In the genomic region with DNA sequence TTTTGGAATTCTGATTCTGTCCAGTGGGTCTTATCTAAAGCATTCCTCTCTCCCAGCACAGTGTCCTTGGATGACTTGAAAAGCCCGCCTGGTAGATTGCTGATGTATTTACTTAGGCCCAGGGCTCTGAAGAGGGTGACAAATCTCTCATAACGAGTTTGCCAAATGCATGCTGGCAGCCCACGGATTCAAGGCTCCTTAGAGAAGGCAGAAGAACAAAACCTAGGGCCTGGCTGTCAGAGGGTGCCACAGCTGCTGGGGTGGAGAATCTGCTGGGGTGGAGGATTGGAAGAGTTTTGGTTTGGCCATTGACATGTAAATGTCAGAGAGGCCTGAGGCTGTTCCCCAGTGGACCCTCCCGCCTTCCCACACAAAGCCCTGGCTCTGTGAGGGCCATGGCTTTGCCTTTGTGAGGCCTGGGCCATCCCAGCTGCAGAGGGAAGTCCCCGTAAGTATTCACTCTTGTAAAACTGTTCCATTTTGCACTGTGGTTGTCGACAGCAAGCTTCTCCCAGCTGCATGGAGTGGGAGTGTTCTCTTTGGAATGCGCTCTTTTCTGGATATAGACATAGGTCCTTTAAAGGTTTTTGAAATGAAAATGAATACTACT, we compare ENCODE assay signal across 10 cellular contexts. TPM values are rescaled to one million over a fixed set of nuclear protein-coding genes. Genes with fewer than 3 reads are reported as not detected.
DNase-seq lines count a peak whose midpoint lies in the region; ATAC-seq lines count a peak whose summit lies in the region.
"Had no signal": no experiment of that assay in that cellular context is flagged by ENCODE, and none has a peak within 500 bp of the region (broad histone marks: within the 10 kb centered on the region; RNA-seq: fewer than 3 reads in every experiment).

No MANE protein-coding gene starts in this region.

- no peaks in the 10 kb centered on the region for H3K79me2 ChIP-seq in GM23248 (ENCODE audit: insufficient read depth)

- H2AFZ ChIP-seq in GM23248, result peak overlapping the region; percentile 38; the same call in 1 of the 2 replicates

- DNase-seq in GM23248 (peak; percentile 41), NT2/D1 (ENCODE audit: low read depth, low spot score) (peak; percentile 78), right cardiac atrium (peak; percentile 63 to 83 (median 73)), putamen (ENCODE audit: low spot score) (peak; percentile 29)
- no peak for DNase-seq in activated T-cell treated with anti-CD3 and anti-CD28 coated beads, Interleukin-2, amount 50 U/mL, for 48 hours
- DNase-seq in stimulated activated CD4-positive, alpha-beta T cell treated with anti-CD3 and anti-CD28 coated beads, Interleukin-15, amount 100 ng/mL, for 24 hours, result no peak
- DNase-seq: foreskin fibroblast had no signal

- WGBS in GM23248 (ENCODE audit: low coverage in 1 of 2, low lambda C conversion rate in 2 of 2, missing lambda C conversion rate in 2 of 2), 2 experiments, result 20 to 22% methylated on average over 7 of the region's 7 CpGs
- 42% methylated on average over 7 of the region's 7 CpGs for WGBS in right cardiac atrium

- H3K9ac ChIP-seq in GM23248, result no peak overlapping the region
- no peak overlapping the region for H3K9ac ChIP-seq in NT2/D1 (ENCODE audit: insufficient read length, low read depth)

- H3K36me3 ChIP-seq in GM23248 (ENCODE audit: low read depth) (no peaks in the 10 kb centered on the region), NT2/D1 (ENCODE audit: insufficient read depth, insufficient read length, low read length) (no peaks in the 10 kb centered on the region)
- H3K36me3 ChIP-seq: breast epithelium had no signal

- H4K20me1 ChIP-seq in GM23248 (ENCODE audit: insufficient read depth), result no peaks in the 10 kb centered on the region

- H3K4me3 ChIP-seq in GM23248, result no peak overlapping the region
- H3K4me3 ChIP-seq in NT2/D1 (ENCODE audit: insufficient read length, low read depth), result no peak overlapping the region
- no peak overlapping the region for H3K4me3 ChIP-seq in right cardiac atrium (ENCODE audit: low read length)
- H3K4me3 ChIP-seq: breast epithelium had no signal

- H3K4me2 ChIP-seq in GM23248 (ENCODE audit: unreplicated experiment), result no peak overlapping the region

- H3K27me3 ChIP-seq in GM23248 (replicated peaks; ENCODE audit: insufficient read depth) (no peaks in the 10 kb centered on the region), NT2/D1 (ENCODE audit: insufficient read depth, insufficient read length) (no peaks in the 10 kb centered on the region), right cardiac atrium (ENCODE audit: control insufficient read depth, insufficient read depth) (no peaks in the 10 kb centered on the region)
- H3K27me3 ChIP-seq: breast epithelium had no signal

- H3K27ac ChIP-seq in GM23248, result no peak overlapping the region
- H3K27ac ChIP-seq in right cardiac atrium (ENCODE audit: low read length), result peak overlapping the region; percentile 94

- intact Hi-C loops in right cardiac atrium (cut with DNase I), result no loop called here

- no peaks in the 10 kb centered on the region for H3K9me2 ChIP-seq in GM23248 (ENCODE audit: insufficient read depth)

- H3K9me3 ChIP-seq in GM23248 (ENCODE audit: low read depth) (no peaks in the 10 kb centered on the region), NT2/D1 (ENCODE audit: insufficient read depth, low read length) (no peaks in the 10 kb centered on the region), right cardiac atrium (ENCODE audit: control insufficient read depth, low read length) (no peaks in the 10 kb centered on the region)
- H3K9me3 ChIP-seq: breast epithelium had no signal

- in situ Hi-C loops in GM23248 (cut with MboI), result no loop called here

- ATAC-seq in right cardiac atrium (peak; percentile 91 to 92), HG02763 (IDR thresholded peaks at IDR 0.05; ENCODE audit: unreplicated experiment) (no peak), GM21723 (IDR thresholded peaks at IDR 0.05; ENCODE audit: unreplicated experiment) (no peak)

- H3F3A ChIP-seq in GM23248 (ENCODE audit: insufficient read depth), result no peaks in the 10 kb centered on the region

- H3K4me1 ChIP-seq in GM23248 (ENCODE audit: insufficient read depth), result peaks cover 18% of the 10 kb centered on the region; the same call in 1 of the 2 replicates
- peaks cover 4% of the 10 kb centered on the region for H3K4me1 ChIP-seq in NT2/D1 (ENCODE audit: insufficient read depth, insufficient read length)
- H3K4me1 ChIP-seq in right cardiac atrium (ENCODE audit: control insufficient read depth, insufficient read depth, low read length), result peaks cover 14% of the 10 kb centered on the region
- H3K4me1 ChIP-seq: breast epithelium had no signal

RNA-seq across cellular contexts. Expression of a gene that starts 50.3 kb away (rescaled TPM):
- total RNA-seq in GM23248 (2014; rRNA removed; shearing (Covaris generic)), result 1.0 and 12.4 TPM in 2 replicates
- 0.54 and 0.58 TPM in 2 replicates for polyA plus RNA-seq in GM23248 (2016; fragmentation: Nextera tagmentation; extraction: Ambion mirVana)
- total RNA-seq in right cardiac atrium, result 10 to 100 TPM; 17.9 to 22.8 (median 21.0) TPM
- polyA plus RNA-seq in right cardiac atrium, result 6.7 TPM

Comparison
In these comparisons a context has a peak if more than half of its experiments do, and no peak if none do; other contexts are left out.
1. DNase-seq: peak in GM23248 (single experiment), NT2/D1 (single experiment), right cardiac atrium (3 of 3) and putamen (single experiment); none in activated T-cell treated with anti-CD3 and anti-CD28 coated beads, Interleukin-2, amount 50 U/mL, for 48 hours (0 of 2) and stimulated activated CD4-positive, alpha-beta T cell treated with anti-CD3 and anti-CD28 coated beads, Interleukin-15, amount 100 ng/mL, for 24 hours (single experiment).
2. ATAC-seq: peak in right cardiac atrium (2 of 2); none in HG02763 (single experiment) and GM21723 (single experiment).